18 cellular contexts compared by ENCODE assay signal in genomic region chr14:100580316-100581227, GRCh38. TPM values are rescaled to one million over a fixed set of nuclear protein-coding genes. Genes with fewer than 3 reads are reported as not detected.
DNase-seq lines count a peak whose midpoint lies in the region; ATAC-seq and TF ChIP-seq lines count a peak whose summit lies in the region.
"Had no signal": no experiment of that assay in that cellular context is flagged by ENCODE, and none has a peak within 500 bp of the region (broad histone marks: within the 10 kb centered on the region; RNA-seq: fewer than 3 reads in every experiment).

No MANE protein-coding gene starts in this region.

- no peaks in the 10 kb centered on the region for H3K4me1 ChIP-seq in endodermal cell (ENCODE audit: control insufficient read depth, insufficient read depth, low read length)
- H3K4me1 ChIP-seq in mucosa of descending colon (ENCODE audit: low read depth) = no peaks in the 10 kb centered on the region
- H3K4me1 ChIP-seq in upper lobe of right lung = no peaks in the 10 kb centered on the region

- H3K36me3 Mint-ChIP-seq in endodermal cell (ENCODE audit: low read depth) = no peaks in the 10 kb centered on the region
- H3K36me3 Mint-ChIP-seq: CD8-positive, alpha-beta T cell had no signal

- no peaks in the 10 kb centered on the region for H3K36me3 ChIP-seq in endodermal cell (ENCODE audit: control insufficient read depth, insufficient read depth, low read length)
- no peaks in the 10 kb centered on the region for H3K36me3 ChIP-seq in mucosa of descending colon (ENCODE audit: low read depth)
- no peaks in the 10 kb centered on the region for H3K36me3 ChIP-seq in upper lobe of right lung
- H3K36me3 ChIP-seq: BE2C had no signal

- H3K9me3 ChIP-seq in endodermal cell (ENCODE audit: control insufficient read depth, low read length) = no peaks in the 10 kb centered on the region
- H3K9me3 ChIP-seq in mucosa of descending colon = no peaks in the 10 kb centered on the region
- H3K9me3 ChIP-seq in upper lobe of right lung = no peaks in the 10 kb centered on the region
- H3K9me3 ChIP-seq: BE2C had no signal

- H3K27ac ChIP-seq in endodermal cell (ENCODE audit: low read depth, low read length) = no peak overlapping the region
- no peak overlapping the region for H3K27ac ChIP-seq in upper lobe of right lung
- H3K27ac ChIP-seq: RWPE1 had no signal

- no peak overlapping the region for H3K9ac ChIP-seq in endodermal cell (ENCODE audit: extremely low read depth, low read length, poor library complexity, severe bottlenecking)

- H3K4me3 ChIP-seq in endodermal cell (ENCODE audit: low read length) = no peak overlapping the region
- no peak overlapping the region for H3K4me3 ChIP-seq in mucosa of descending colon
- H3K4me3 ChIP-seq in upper lobe of right lung = no peak overlapping the region

- H3K9me3 Mint-ChIP-seq in endodermal cell = no peaks in the 10 kb centered on the region
- H3K9me3 Mint-ChIP-seq: CD8-positive, alpha-beta T cell had no signal

- peak; percentile 70 for DNase-seq in cardiac septum (ENCODE audit: low spot score)
- no peak for DNase-seq in Right ventricle myocardium superior
- DNase-seq in endodermal cell = peak; percentile 22
- DNase-seq in mucosa of descending colon = peak in 2 of 3 donors; percentile 6 to 29
- peak; percentile 40 for DNase-seq in upper lobe of right lung
- DNase-seq in hepatic stellate cell (ENCODE audit: low spot score) = no peak
- DNase-seq: GF-D8, GOT3, KBM-7, NCI-H1092, NCI-H1694, NCI-H2107, NCI-H226, NCI-H526 had no signal

- no peak overlapping the region for H3K4me3 Mint-ChIP-seq in endodermal cell
- H3K4me3 Mint-ChIP-seq: CD8-positive, alpha-beta T cell had no signal

- intact Hi-C loops in cardiac septum (cut with DNase I) = no loop called here
- intact Hi-C loops in Right ventricle myocardium superior (cut with DNase I) = no loop called here
- intact Hi-C loops in mucosa of descending colon (cut with DNase I, micrococcal nuclease) = no loop called here
- intact Hi-C loops in upper lobe of right lung (cut with DNase I) = no loop called here

- WGBS in endodermal cell (ENCODE audit: insufficient coverage in 1 of 2, insufficient read length in 1 of 2), 2 experiments = 94 to 95% methylated on average over 8 to 14 of the region's 14 CpGs

- H3K27me3 Mint-ChIP-seq in endodermal cell (ENCODE audit: insufficient read depth) = peaks cover 22% of the 10 kb centered on the region

- ATAC-seq in Right ventricle myocardium superior (ENCODE audit: poor library complexity) = no peak
- ATAC-seq in mucosa of descending colon = no peak
- no peak for ATAC-seq in upper lobe of right lung
- no peak for ATAC-seq in GM21529 (IDR thresholded peaks at IDR 0.05; ENCODE audit: unreplicated experiment)
- ATAC-seq: CD8-positive, alpha-beta T cell had no signal

- no peaks in the 10 kb centered on the region for H3K4me1 Mint-ChIP-seq in endodermal cell

- peaks cover 15% of the 10 kb centered on the region for H3K27me3 ChIP-seq in endodermal cell (ENCODE audit: control insufficient read depth, insufficient read depth, low read length, poor library complexity, severe bottlenecking)
- H3K27me3 ChIP-seq in upper lobe of right lung = no peaks in the 10 kb centered on the region
- H3K27me3 ChIP-seq: BE2C had no signal

- TF ChIP-seq CTCF in endodermal cell (conservative IDR thresholded peaks at IDR 0.05) (no peak), mucosa of descending colon (IDR thresholded peaks at IDR 0.05) (no peak), upper lobe of right lung (IDR thresholded peaks at IDR 0.05) (no peak)

- no peak overlapping the region for H3K27ac Mint-ChIP-seq in endodermal cell
- H3K27ac Mint-ChIP-seq: CD8-positive, alpha-beta T cell had no signal

RNA-seq across cellular contexts. Expression of gene BEGAIN, which starts 6.6 kb away (rescaled TPM):
- 1.2 TPM for total RNA-seq in cardiac septum
- total RNA-seq in Right ventricle myocardium superior = 0.46 TPM
- total RNA-seq in endodermal cell = 1 to 10 TPM in 1 of 2 donors, under 1 TPM in 1; 0.91 to 1.3 TPM
- 1.4 TPM for polyA plus RNA-seq in endodermal cell (2013, experiment 1 of 2)
- polyA plus RNA-seq in endodermal cell (2013, experiment 2 of 2) = 1.1 TPM
- 1 to 10 TPM in 2 of 3 donors, under 1 TPM in 1; 0.75 to 2.5 (median 1.1) TPM for total RNA-seq in mucosa of descending colon
- 1.5 TPM for total RNA-seq in upper lobe of right lung

Comparison
In these comparisons a context has a peak if more than half of its experiments do, and no peak if none do; other contexts are left out.
1. DNase-seq: peak in cardiac septum (single experiment), endodermal cell (single experiment), mucosa of descending colon (2 of 3) and upper lobe of right lung (single experiment); none in Right ventricle myocardium superior (single experiment) and hepatic stellate cell (single experiment).